In genomic region chr2:232525796-232526195, GRCh38 we compare ENCODE assay signal across 18 cellular contexts. TPM values are rescaled to one million over a fixed set of nuclear protein-coding genes. Genes with fewer than 3 reads are reported as not detected.
A peak's percentile ranks its signal among the peaks of the same experiment; 100 is the strongest.
DNase-seq lines count a peak whose midpoint lies in the region; ATAC-seq lines count a peak whose summit lies in the region.
"Had no signal": no experiment of that assay in that cellular context is flagged by ENCODE, and none has a peak within 500 bp of the region (broad histone marks: within the 10 kb centered on the region; RNA-seq: fewer than 3 reads in every experiment).

Gene CHRND, plus strand, starts transcription at chr2:232526160. Its CDS starts 56 bp downstream, at chr2:232526216.

- no peaks in the 10 kb centered on the region for H3K36me3 Mint-ChIP-seq in activated T-helper 1 cell treated with anti-CD3 and anti-CD28 coated beads, Interleukin-12 subunit alpha, Interleukin-12 subunit beta, Interleukin-2, Interleukin-4 antibody, amounts not matched to agents 30 ng/mL and 10 ng/mL and 1 ng/mL, durations not matched to agents 14 hours and 24 hours and 36 hours (ENCODE audit: low read depth)
- no peaks in the 10 kb centered on the region for H3K36me3 Mint-ChIP-seq in activated naive CD4-positive, alpha-beta T cell treated with anti-CD3 and anti-CD28 coated beads, Interleukin-2, amount 10 ng/mL, durations not matched to agents 7 days and 5 days

- H3K9me3 Mint-ChIP-seq in activated T-helper 1 cell treated with anti-CD3 and anti-CD28 coated beads, Interleukin-12 subunit alpha, Interleukin-12 subunit beta, Interleukin-2, Interleukin-4 antibody, amounts not matched to agents 30 ng/mL and 10 ng/mL and 1 ng/mL, durations not matched to agents 14 hours and 24 hours and 36 hours: no peaks in the 10 kb centered on the region
- H3K9me3 Mint-ChIP-seq in activated naive CD4-positive, alpha-beta T cell treated with anti-CD3 and anti-CD28 coated beads, Interleukin-2, amount 10 ng/mL, durations not matched to agents 7 days and 5 days: no peaks in the 10 kb centered on the region
- H3K9me3 Mint-ChIP-seq: stimulated activated effector memory CD8-positive, alpha-beta T cell treated with anti-CD3 and anti-CD28 coated beads, Interleukin-12 subunit alpha, Interleukin-12 subunit beta, amount 100 ng/mL, for 72 hours had no signal

- intact Hi-C loops in left cardiac atrium (cut with DNase I): loop anchor here in 1 of 2 donors (10.0 kb wide), 1 partner anchor 621 kb away; no protein-coding TSS in a partner anchor
- intact Hi-C loops in activated T-helper 1 cell treated with anti-CD3 and anti-CD28 coated beads, Interleukin-12 subunit alpha, Interleukin-12 subunit beta, Interleukin-2, Interleukin-4 antibody, amounts not matched to agents 30 ng/mL and 10 ng/mL and 1 ng/mL, durations not matched to agents 14 hours and 24 hours and 36 hours (cut with micrococcal nuclease): loop anchor here (10.0 kb wide), 1 partner anchor 601 kb away; the partner anchor contains the start of gene NPPC

- H3K27me3 Mint-ChIP-seq in activated T-helper 1 cell treated with anti-CD3 and anti-CD28 coated beads, Interleukin-12 subunit alpha, Interleukin-12 subunit beta, Interleukin-2, Interleukin-4 antibody, amounts not matched to agents 30 ng/mL and 10 ng/mL and 1 ng/mL, durations not matched to agents 14 hours and 24 hours and 36 hours (ENCODE audit: insufficient read depth): peaks cover 29% of the 10 kb centered on the region
- H3K27me3 Mint-ChIP-seq in activated naive CD4-positive, alpha-beta T cell treated with anti-CD3 and anti-CD28 coated beads, Interleukin-2, amount 10 ng/mL, durations not matched to agents 7 days and 5 days: peaks cover 86% of the 10 kb centered on the region

- no peak within 1 kb of the TSS for H3K27ac Mint-ChIP-seq in activated T-helper 1 cell treated with anti-CD3 and anti-CD28 coated beads, Interleukin-12 subunit alpha, Interleukin-12 subunit beta, Interleukin-2, Interleukin-4 antibody, amounts not matched to agents 30 ng/mL and 10 ng/mL and 1 ng/mL, durations not matched to agents 14 hours and 24 hours and 36 hours
- no peak within 1 kb of the TSS for H3K27ac Mint-ChIP-seq in activated naive CD4-positive, alpha-beta T cell treated with anti-CD3 and anti-CD28 coated beads, Interleukin-2, amount 10 ng/mL, durations not matched to agents 7 days and 5 days
- H3K27ac Mint-ChIP-seq: stimulated activated effector memory CD8-positive, alpha-beta T cell treated with anti-CD3 and anti-CD28 coated beads, Interleukin-12 subunit alpha, Interleukin-12 subunit beta, amount 100 ng/mL, for 72 hours had no signal

- H3K4me1 Mint-ChIP-seq in activated T-helper 1 cell treated with anti-CD3 and anti-CD28 coated beads, Interleukin-12 subunit alpha, Interleukin-12 subunit beta, Interleukin-2, Interleukin-4 antibody, amounts not matched to agents 30 ng/mL and 10 ng/mL and 1 ng/mL, durations not matched to agents 14 hours and 24 hours and 36 hours (ENCODE audit: low read depth): peaks cover 6% of the 10 kb centered on the region
- H3K4me1 Mint-ChIP-seq in activated naive CD4-positive, alpha-beta T cell treated with anti-CD3 and anti-CD28 coated beads, Interleukin-2, amount 10 ng/mL, durations not matched to agents 7 days and 5 days: peaks cover 24% of the 10 kb centered on the region

- ATAC-seq in left cardiac atrium (peak; percentile 27 to 71), GM21717 (IDR thresholded peaks at IDR 0.05; ENCODE audit: unreplicated experiment) (no peak)
- ATAC-seq: GM12878; stimulated activated effector memory CD8-positive, alpha-beta T cell treated with anti-CD3 and anti-CD28 coated beads, Interleukin-12 subunit alpha, Interleukin-12 subunit beta, amount 100 ng/mL, for 72 hours had no signal

- H3K4me3 Mint-ChIP-seq in activated T-helper 1 cell treated with anti-CD3 and anti-CD28 coated beads, Interleukin-12 subunit alpha, Interleukin-12 subunit beta, Interleukin-2, Interleukin-4 antibody, amounts not matched to agents 30 ng/mL and 10 ng/mL and 1 ng/mL, durations not matched to agents 14 hours and 24 hours and 36 hours: no peak within 1 kb of the TSS
- H3K4me3 Mint-ChIP-seq in activated naive CD4-positive, alpha-beta T cell treated with anti-CD3 and anti-CD28 coated beads, Interleukin-2, amount 10 ng/mL, durations not matched to agents 7 days and 5 days: no peak within 1 kb of the TSS

- CTCF ChIA-PET in activated naive CD4-positive, alpha-beta T cell treated with anti-CD3 and anti-CD28 coated beads, Interleukin-2, amount 10 ng/mL, durations not matched to agents 7 days and 5 days (lab: Charles Lee): no interaction called here

- DNase-seq in NCI-H345 (lab: John Stamatoyannopoulos, UW) (peak; percentile 17), NCI-H345 treated with DMSO at 0.1 percent for 48 hours (lab: John Stamatoyannopoulos, UW; ENCODE audit: unreplicated experiment) (no peak), NCI-H82 treated with DMSO at 0.1 percent for 48 hours (lab: John Stamatoyannopoulos, UW; ENCODE audit: unreplicated experiment) (peak; percentile 90), left cardiac atrium (no peak), putamen (ENCODE audit: low spot score) (peak; percentile 34)
- DNase-seq in activated T-helper 1 cell treated with anti-CD3 and anti-CD28 coated beads, Interleukin-12 subunit alpha, Interleukin-12 subunit beta, Interleukin-2, Interleukin-4 antibody, amounts not matched to agents 30 ng/mL and 10 ng/mL and 1 ng/mL, durations not matched to agents 14 hours and 24 hours and 36 hours (ENCODE audit: low spot score): no peak
- no peak for DNase-seq in activated naive CD4-positive, alpha-beta T cell treated with anti-CD3 and anti-CD28 coated beads, Interleukin-2, amount 10 ng/mL, durations not matched to agents 7 days and 5 days
- DNase-seq: activated CD8-positive, alpha-beta memory T cell treated with anti-CD3 and anti-CD28 coated beads for 24 hours; activated gamma-delta T cell treated with Interleukin-2 at 50 U/mL for 16 hours; mammary epithelial cell; MG63; RPMI8226 had no signal

RNA-seq across cellular contexts. Expression of gene CHRND, which starts in this region (rescaled TPM):
- total RNA-seq in left cardiac atrium: under 1 TPM in 1 of 2 donors, not detected in 1; 0.35 TPM
- not detected in 2 replicates for total RNA-seq in activated T-helper 1 cell treated with anti-CD3 and anti-CD28 coated beads, Interleukin-12 subunit alpha, Interleukin-12 subunit beta, Interleukin-2, Interleukin-4 antibody, amounts not matched to agents 30 ng/mL and 10 ng/mL and 1 ng/mL, durations not matched to agents 14 hours and 24 hours and 36 hours
- total RNA-seq: A673, GM12878, H4, mammary epithelial cell, posterior vena cava had no signal

Comparison
In these comparisons a context has a peak if more than half of its experiments do, and no peak if none do; other contexts are left out.
1. DNase-seq: peak in NCI-H345 (single experiment), NCI-H82 treated with DMSO at 0.1 percent for 48 hours (single experiment) and putamen (single experiment); none in NCI-H345 treated with DMSO at 0.1 percent for 48 hours (single experiment), left cardiac atrium (single experiment), activated T-helper 1 cell treated with anti-CD3 and anti-CD28 coated beads, Interleukin-12 subunit alpha, Interleukin-12 subunit beta, Interleukin-2, Interleukin-4 antibody, amounts not matched to agents 30 ng/mL and 10 ng/mL and 1 ng/mL, durations not matched to agents 14 hours and 24 hours and 36 hours (single experiment) and activated naive CD4-positive, alpha-beta T cell treated with anti-CD3 and anti-CD28 coated beads, Interleukin-2, amount 10 ng/mL, durations not matched to agents 7 days and 5 days (single experiment).
2. Peak in ATAC-seq in left cardiac atrium; RNA of the gene not detected or under 1 TPM.